ENCODE assay signal across 9 cellular contexts in the genomic region with DNA sequence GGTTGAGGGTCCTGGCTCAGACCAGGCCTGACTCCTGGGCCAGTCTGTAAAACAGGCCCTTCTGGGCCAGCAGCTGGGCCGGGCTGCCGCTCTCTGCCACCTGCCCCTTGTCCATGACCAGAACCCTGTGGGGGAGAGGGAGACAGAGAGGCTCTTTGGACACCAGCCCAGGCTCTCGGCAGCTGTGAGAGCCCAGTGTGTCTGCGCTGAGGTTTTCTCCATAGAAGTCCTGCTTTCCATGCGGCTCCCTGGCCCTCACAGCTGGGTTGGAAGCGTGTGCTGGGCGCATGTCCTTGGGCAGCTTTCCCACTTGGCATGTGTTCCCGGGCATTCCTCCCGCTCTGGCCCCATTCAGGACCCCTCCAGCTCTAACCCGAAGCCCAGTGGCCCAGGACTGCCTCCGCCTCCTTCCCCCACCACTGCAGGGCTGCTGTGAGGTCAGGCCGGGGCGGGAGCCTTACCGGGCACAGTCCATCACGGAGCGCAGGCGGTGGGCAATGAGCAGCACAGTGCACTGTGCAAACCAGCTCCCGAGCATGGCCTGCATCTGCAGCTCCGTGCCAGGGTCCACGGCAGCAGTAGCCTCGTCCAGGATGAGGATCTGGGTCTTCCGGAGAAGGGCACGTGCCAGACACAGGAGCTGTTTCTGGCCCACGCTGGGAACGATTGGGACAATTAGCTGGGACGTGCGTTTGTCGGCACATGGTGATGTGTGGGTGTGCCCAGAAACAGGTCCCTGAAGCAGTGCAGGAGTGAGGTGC.
DNase-seq lines count a peak whose midpoint lies in the region; ATAC-seq, FAIRE-seq and TF ChIP-seq lines count a peak whose summit lies in the region.
"Had no signal": no experiment of that assay in that cellular context is flagged by ENCODE, and none has a peak within 500 bp of the region (broad histone marks: within the 10 kb centered on the region; RNA-seq: fewer than 3 reads in every experiment).

No MANE protein-coding gene starts in this region.

- intact Hi-C loops in tibial artery (cut with DNase I; ENCODE audit: low total_unique reads): no loop called here

- no peak overlapping the region for H2BK120ac ChIP-seq in H1 (replicated peaks; ENCODE audit: low read depth, low read length)

- CTCF ChIA-PET in H1 (lab: Charles Lee; ENCODE audit: partially characterized antibody): interaction anchor here (1.3 to 3.1 kb wide), 3 partner anchors 18 to 394 kb away, joined by 3 to 11 read pairs (median 5); no protein-coding TSS in a partner anchor

- no peak overlapping the region for H3K27ac ChIP-seq in H1 (ENCODE audit: low read depth, low read length)
- H3K27ac ChIP-seq in lung (ENCODE audit: low read depth in 1 of 2, low read length in 1 of 2): no peak overlapping the region
- peak overlapping the region; percentile 65 to 74 for H3K27ac ChIP-seq in tibial artery

- no peak overlapping the region for H3K4ac ChIP-seq in H1 (replicated peaks; ENCODE audit: insufficient read length, low read depth, low read length)

- H3K9me3 Mint-ChIP-seq in activated naive CD8-positive, alpha-beta T cell treated with anti-CD3 and anti-CD28 coated beads, Interleukin-2, amount 50 U/mL, for 24 hours: no peaks in the 10 kb centered on the region

- H4K5ac ChIP-seq in H1 (ENCODE audit: insufficient read length, low read depth, low read length): no peak overlapping the region

- ATAC-seq in lung (ENCODE audit: insufficient read depth, low FRiP score) (peak; percentile 24), HG03039 (IDR thresholded peaks at IDR 0.05; ENCODE audit: unreplicated experiment) (no peak)
- no peak for ATAC-seq in activated naive CD8-positive, alpha-beta T cell treated with anti-CD3 and anti-CD28 coated beads, Interleukin-2, amount 50 U/mL, for 24 hours

- H3K36me3 Mint-ChIP-seq in activated naive CD8-positive, alpha-beta T cell treated with anti-CD3 and anti-CD28 coated beads, Interleukin-2, amount 50 U/mL, for 24 hours (ENCODE audit: low read depth): no peaks in the 10 kb centered on the region

- no peak overlapping the region for H3K18ac ChIP-seq in H1 (ENCODE audit: extremely low read depth, low read length)

- DNase-seq in NCI-H2029 treated with DMSO at 0.1 percent for 48 hours (lab: John Stamatoyannopoulos, UW) (peak; percentile 56), H1 (ENCODE audit: low read depth in 1 of 2, low spot score in 2 of 2) (no peak), lung (ENCODE audit: low spot score) (no peak), tibial artery (peak; percentile 44 to 92)
- DNase-seq in activated naive CD8-positive, alpha-beta T cell treated with anti-CD3 and anti-CD28 coated beads, Interleukin-2, amount 50 U/mL, for 24 hours: no peak
- no peak for DNase-seq in activated effector memory CD4-positive, alpha-beta T cell treated with Interleukin-2 at 50 U/mL for 16 hours
- DNase-seq: activated gamma-delta T cell treated with Interleukin-2 at 50 U/mL for 16 hours, NCI-H1105 had no signal

- H3K27me3 ChIP-seq in H1 (replicated peaks in 1 of 4; ENCODE audit: control insufficient read depth in 3 of 4, extremely low read depth in 1 of 4, insufficient read depth in 3 of 4, low read length in 3 of 4) (no peaks in the 10 kb centered on the region), lung (ENCODE audit: control insufficient read depth, insufficient read depth) (no peaks in the 10 kb centered on the region), tibial artery (no peaks in the 10 kb centered on the region)

- no peak overlapping the region for H3K9ac ChIP-seq in H1 (replicated peaks in 1 of 4; ENCODE audit: extremely low read depth in 1 of 4, low read depth in 3 of 4, low read length in 3 of 4)

- TF ChIP-seq RAD21 in H1 (IDR thresholded peaks at IDR 0.05 in 1 of 2, conservative IDR thresholded peaks at IDR 0.05 in 1 of 2; ENCODE audit: low read depth in 2 of 2, low read length in 2 of 2): no peak

- H3K23ac ChIP-seq in H1 (ENCODE audit: insufficient read length): no peak overlapping the region

- no peak overlapping the region for H2BK15ac ChIP-seq in H1 (ENCODE audit: low read length)

- no peak overlapping the region for H3K4me2 ChIP-seq in H1 (ENCODE audit: insufficient read depth in 1 of 2, low read depth in 2 of 2, low read length in 2 of 2)

- H2BK20ac ChIP-seq in H1 (ENCODE audit: low read length): no peak overlapping the region

- H3K4me3 Mint-ChIP-seq in activated naive CD8-positive, alpha-beta T cell treated with anti-CD3 and anti-CD28 coated beads, Interleukin-2, amount 50 U/mL, for 24 hours: no peak overlapping the region

- no peak for TF ChIP-seq CTCF in H1 (IDR thresholded peaks at IDR 0.05; ENCODE audit: control extremely low read depth in 1 of 3, insufficient read depth in 1 of 3, low read depth in 1 of 3, low read length in 3 of 3)
- TF ChIP-seq CTCF in lung (IDR thresholded peaks at IDR 0.05; ENCODE audit: control extremely low read depth, extremely low read depth): no peak
- no peak for TF ChIP-seq CTCF in tibial artery (IDR thresholded peaks at IDR 0.05)

- H3K79me1 ChIP-seq in H1 (ENCODE audit: low read depth, low read length): no peaks in the 10 kb centered on the region

- H3K4me1 ChIP-seq in H1 (replicated peaks in 1 of 4; ENCODE audit: control insufficient read depth in 3 of 4, insufficient read depth in 4 of 4, low read length in 3 of 4): peaks cover 0 to 4% (median under 1%) of the 10 kb centered on the region in 4 experiments; a peak in 1 of 7 replicates
- peaks cover 0 to 10% of the 10 kb centered on the region in 2 donors for H3K4me1 ChIP-seq in lung (ENCODE audit: control insufficient read depth in 2 of 2, insufficient read depth in 2 of 2, low read length in 2 of 2)
- peaks cover 0 to 31% (median 21%) of the 10 kb centered on the region in 4 donors for H3K4me1 ChIP-seq in tibial artery

- H3K56ac ChIP-seq in H1 (replicated peaks; ENCODE audit: insufficient read length, low read depth, low read length): no peak overlapping the region

- no peak overlapping the region for H3K27ac Mint-ChIP-seq in activated naive CD8-positive, alpha-beta T cell treated with anti-CD3 and anti-CD28 coated beads, Interleukin-2, amount 50 U/mL, for 24 hours

- H2AFZ ChIP-seq in H1 (ENCODE audit: low read length): no peak overlapping the region

- H3K79me2 ChIP-seq in H1 (ENCODE audit: control insufficient read depth in 1 of 2, insufficient read depth in 2 of 2, low read length in 2 of 2): no peaks in the 10 kb centered on the region

- no peak overlapping the region for H3K4me3 ChIP-seq in H1 (ENCODE audit: extremely low read depth in 1 of 4, insufficient read depth in 2 of 4, low read depth in 3 of 4, low read length in 4 of 4)
- no peak overlapping the region for H3K4me3 ChIP-seq in lung
- H3K4me3 ChIP-seq in tibial artery: peak overlapping the region in 1 of 2 donors; percentile 20

- no peak overlapping the region for H2BK12ac ChIP-seq in H1 (ENCODE audit: low read depth, low read length)

- peaks cover 1% of the 10 kb centered on the region for H3K27me3 Mint-ChIP-seq in activated naive CD8-positive, alpha-beta T cell treated with anti-CD3 and anti-CD28 coated beads, Interleukin-2, amount 50 U/mL, for 24 hours

- H4K8ac ChIP-seq in H1 (ENCODE audit: extremely low read depth, insufficient read depth, low read length): no peak overlapping the region; the same call in 1 of the 2 replicates

- no peaks in the 10 kb centered on the region for H3K9me3 ChIP-seq in H1 (ENCODE audit: insufficient read depth in 2 of 2, low read depth in 1 of 2, low read length in 1 of 2)
- no peaks in the 10 kb centered on the region for H3K9me3 ChIP-seq in lung (ENCODE audit: control insufficient read depth in 2 of 2, insufficient read depth in 1 of 2, low read length in 1 of 2)
- no peaks in the 10 kb centered on the region for H3K9me3 ChIP-seq in tibial artery

- peaks cover 2% of the 10 kb centered on the region for H3K4me1 Mint-ChIP-seq in activated naive CD8-positive, alpha-beta T cell treated with anti-CD3 and anti-CD28 coated beads, Interleukin-2, amount 50 U/mL, for 24 hours

- peaks cover 3% of the 10 kb centered on the region; the same call in 1 of the 2 replicates for H3K23me2 ChIP-seq in H1 (ENCODE audit: low read depth, low read length)

- no peak for TF ChIP-seq POLR2A in H1 (IDR thresholded peaks at IDR 0.05; ENCODE audit: control extremely low read depth in 1 of 2, low read depth in 2 of 2, low read length in 2 of 2)

- peaks cover 3 to 4% of the 10 kb centered on the region in 2 experiments for H4K20me1 ChIP-seq in H1 (replicated peaks in 1 of 2; ENCODE audit: control insufficient read depth in 1 of 2, insufficient read depth in 2 of 2, low read length in 2 of 2)

- 89% methylated on average over 28 of the region's 28 CpGs; no CpG with 5 or more reads in 1 of the 2 experiments for WGBS in H1 (ENCODE audit: extremely low coverage in 1 of 2, insufficient coverage in 1 of 2, insufficient read length in 1 of 2, insufficient replicate concordance in 2 of 2, low coverage in 1 of 2, low lambda C conversion rate in 2 of 2, missing lambda C conversion rate in 1 of 2), 2 experiments
- 57% methylated on average over 28 of the region's 28 CpGs for whole genome bisulfite sequencing in lung, 2 donors

- no peak for FAIRE-seq in H1 (lab: Jason Lieb, UNC)

- no peak overlapping the region for H4K91ac ChIP-seq in H1 (replicated peaks; ENCODE audit: insufficient read length, low read length)

- no peak overlapping the region for H3K14ac ChIP-seq in H1 (ENCODE audit: insufficient read length)

- no peak overlapping the region for H2AK5ac ChIP-seq in H1 (ENCODE audit: low read depth, low read length)

- TF ChIP-seq EP300 in H1 (IDR thresholded peaks at IDR 0.05; ENCODE audit: borderline replicate concordance in 1 of 2, low read depth in 2 of 2, low read length in 2 of 2): no peak

- 0 out of 2 replicates have a peak overlapping the region, but pooled peaks have one; percentile 16 for H2BK5ac ChIP-seq in H1 (ENCODE audit: low read depth, low read length)

- peaks cover 0 to under 1% (median 0%) of the 10 kb centered on the region in 4 experiments; a peak in 1 of 8 replicates for H3K36me3 ChIP-seq in H1 (ENCODE audit: control insufficient read depth in 2 of 4, insufficient read depth in 4 of 4, low read length in 3 of 4)
- peaks cover 0 to 7% of the 10 kb centered on the region in 2 donors for H3K36me3 ChIP-seq in lung (ENCODE audit: control insufficient read depth in 2 of 2, insufficient read depth in 2 of 2, low read length in 2 of 2)
- H3K36me3 ChIP-seq in tibial artery: peaks cover 0 to 9% (median 8%) of the 10 kb centered on the region in 3 donors

- POLR2A ChIA-PET in H1 (lab: Charles Lee; ENCODE audit: partially characterized antibody): no interaction called here

TF ChIP-seq in H1, 55 proteins besides CTCF, POLR2A, EP300 and RAD21:
- TF ChIP-seq JUN (IDR thresholded peaks at IDR 0.05; ENCODE audit: low read depth, low read length) (no peak), CBX5 (IDR thresholded peaks at IDR 0.05; ENCODE audit: low read depth, low read length) (no peak)
- TF ChIP-seq, protein P1, sequence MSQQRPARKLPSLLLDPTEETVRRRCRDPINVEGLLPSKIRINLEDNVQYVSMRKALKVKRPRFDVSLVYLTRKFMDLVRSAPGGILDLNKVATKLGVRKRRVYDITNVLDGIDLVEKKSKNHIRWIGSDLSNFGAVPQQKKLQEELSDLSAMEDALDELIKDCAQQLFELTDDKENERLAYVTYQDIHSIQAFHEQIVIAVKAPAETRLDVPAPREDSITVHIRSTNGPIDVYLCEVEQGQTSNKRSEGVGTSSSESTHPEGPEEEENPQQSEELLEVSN (IDR thresholded peaks at IDR 0.05): peak; percentile 41; the same call in 1 of the 2 replicates
TF ChIP-seq in H1: peak in this region for 1.

Comparison
In these comparisons a context has a peak if more than half of its experiments do, and no peak if none do; other contexts are left out.
1. DNase-seq: peak in NCI-H2029 treated with DMSO at 0.1 percent for 48 hours (single experiment) and tibial artery (2 of 2); none in H1 (0 of 2), lung (single experiment), activated naive CD8-positive, alpha-beta T cell treated with anti-CD3 and anti-CD28 coated beads, Interleukin-2, amount 50 U/mL, for 24 hours (single experiment) and activated effector memory CD4-positive, alpha-beta T cell treated with Interleukin-2 at 50 U/mL for 16 hours (single experiment).
2. H3K27ac ChIP-seq: peak in tibial artery (2 of 2); none in H1 (single experiment) and lung (0 of 2).